ENCODE assay signal across 22 cellular contexts in genomic region chr1:232899839-232900238, GRCh38. TPM values are rescaled to one million over a fixed set of nuclear protein-coding genes. Genes with fewer than 3 reads are reported as not detected.
DNase-seq lines count a peak whose midpoint lies in the region; ATAC-seq, FAIRE-seq and TF ChIP-seq lines count a peak whose summit lies in the region.
"Had no signal": no experiment of that assay in that cellular context is flagged by ENCODE, and none has a peak within 500 bp of the region (broad histone marks: within the 10 kb centered on the region; RNA-seq: fewer than 3 reads in every experiment).

No MANE protein-coding gene starts in this region.

- TF ChIP-seq RAD21 in A549 (conservative IDR thresholded peaks at IDR 0.05 in 1 of 2, IDR thresholded peaks at IDR 0.05 in 1 of 2) (no peak), Ishikawa (IDR thresholded peaks at IDR 0.05; ENCODE audit: low read depth) (no peak), K562 (CRISPR knock-in tag; conservative IDR thresholded peaks at IDR 0.05 in 1 of 2, IDR thresholded peaks at IDR 0.05 in 1 of 2) (no peak)

- H3K4me1 ChIP-seq in A549, result peaks cover 8% of the 10 kb centered on the region; the same call in 2 of the 3 replicates
- no peaks in the 10 kb centered on the region for H3K4me1 ChIP-seq in K562 (replicated peaks in 1 of 2; ENCODE audit: control insufficient read depth in 2 of 2, insufficient read depth in 2 of 2, low read length in 2 of 2)
- H3K4me1 ChIP-seq: HAP-1 had no signal

- no peak overlapping the region for H3K9ac ChIP-seq in K562 (ENCODE audit: insufficient read depth in 1 of 2, low read depth in 2 of 2, low read length in 2 of 2)

- no peak overlapping the region for H3K4me3 Mint-ChIP-seq in nephron
- H3K4me3 Mint-ChIP-seq: B cell; CD4-positive, alpha-beta T cell had no signal

- ATAC-seq in A549 (no peak), K562 (no peak)
- ATAC-seq: HepG2 had no signal

- H3K27ac ChIP-seq in A549, result no peak overlapping the region
- no peak overlapping the region for H3K27ac ChIP-seq in K562 (ENCODE audit: extremely low read depth, low read depth, low read length)

- 0 out of 2 replicates have a peak overlapping the region, but pooled peaks have one; percentile 2 for H2AFZ ChIP-seq in K562 (ENCODE audit: low read depth, low read length)

- POLR2A ChIA-PET in A549 (lab: Yijun Ruan, JAX), result no interaction called here
- POLR2A ChIA-PET in K562 (lab: Yijun Ruan, JAX), result interaction anchor here (0.7 to 1.3 kb wide), 2 partner anchors 12 to 304 kb away, joined by 4 to 5 read pairs; no protein-coding TSS in a partner anchor

- in situ Hi-C loops in K562 (cut with MboI), result no loop called here

- H3K79me2 ChIP-seq in K562 (ENCODE audit: control insufficient read depth, insufficient read depth, low read length), result no peaks in the 10 kb centered on the region

- TF ChIP-seq POLR2A in A549 (IDR thresholded peaks at IDR 0.05; ENCODE audit: low read length), result no peak
- TF ChIP-seq POLR2A in K562 (conservative IDR thresholded peaks at IDR 0.05), result no peak
- no peak for TF ChIP-seq POLR2A in erythroblast (IDR thresholded peaks at IDR 0.05; ENCODE audit: low read length)

- H3K36me3 Mint-ChIP-seq in nephron (ENCODE audit: low read depth), result no peaks in the 10 kb centered on the region

- H3K4me1 Mint-ChIP-seq in nephron, result peaks cover 32% of the 10 kb centered on the region
- H3K4me1 Mint-ChIP-seq: B cell had no signal

- CTCF ChIA-PET in A549 (lab: Yijun Ruan, JAX), result no interaction called here
- CTCF ChIA-PET in K562 (lab: Yijun Ruan, JAX; ENCODE audit: low intra/inter-chr PET ratio), result no interaction called here

- no peaks in the 10 kb centered on the region for H3K9me1 ChIP-seq in K562 (ENCODE audit: control insufficient read depth, insufficient read depth, low read length)

- no peaks in the 10 kb centered on the region for H3K36me3 ChIP-seq in K562 (ENCODE audit: control insufficient read depth, insufficient read depth, low read length)
- H3K36me3 ChIP-seq: HAP-1 had no signal

- no TSS peak for BruUV-seq in K562 (replicated peaks; lab: Mats Ljungman, UMichigan)

- DNase-seq in A549 (ENCODE audit: low read depth in 1 of 2, low spot score in 1 of 2) (peak; percentile 7 to 15), K562 (ENCODE audit: extremely low read depth in 1 of 4, low spot score in 3 of 4) (peak; percentile 6 to 70 (median 60)), NCI-H2171 (lab: John Stamatoyannopoulos, UW) (no peak), NOMO-1 treated with DMSO at 0.1 percent for 48 hours (lab: John Stamatoyannopoulos, UW; ENCODE audit: unreplicated experiment) (no peak), KG1 (lab: John Stamatoyannopoulos, UW) (no peak), erythroblast (lab: John Stamatoyannopoulos, UW) (no peak)
- DNase-seq: 8988T; ACHN; C1 segment of cervical spinal cord; CD4-positive, alpha-beta T cell; DMS153; DMS79 treated with DMSO at 0.1 percent for 48 hours; EL; GDM1 had no signal

- H3K4me3 ChIP-seq in A549 (no peak overlapping the region), K562 (no peak overlapping the region)
- H3K4me3 ChIP-seq: HAP-1 had no signal

- no peak overlapping the region for H3K4me2 ChIP-seq in A549
- peak overlapping the region; percentile 21; the same call in 1 of the 2 replicates for H3K4me2 ChIP-seq in K562 (ENCODE audit: insufficient read depth, low read length)

- intact Hi-C loops in K562 (cut with micrococcal nuclease), result no loop called here

- peaks cover 7% of the 10 kb centered on the region for H3K27me3 Mint-ChIP-seq in nephron (ENCODE audit: low read depth)
- H3K27me3 Mint-ChIP-seq: CD4-positive, alpha-beta T cell had no signal

- peak overlapping the region in 2 of 3 experiments; percentile 67 to 72 for H3K27ac Mint-ChIP-seq in nephron
- H3K27ac Mint-ChIP-seq: B cell; CD4-positive, alpha-beta T cell had no signal

- H3K9me3 ChIP-seq in A549 (no peaks in the 10 kb centered on the region), K562 (replicated peaks; ENCODE audit: control insufficient read depth, insufficient read depth, low read depth, low read length) (no peaks in the 10 kb centered on the region)
- H3K9me3 ChIP-seq: HAP-1 had no signal

- FAIRE-seq in A549 (lab: Jason Lieb, UNC), result no peak
- FAIRE-seq in K562 (lab: Jason Lieb, UNC), result no peak
- FAIRE-seq: GM12892, GM19239, H1, HepG2 had no signal

- H4K20me1 ChIP-seq in K562 (replicated peaks; ENCODE audit: control insufficient read depth, insufficient read depth, low read length), result no peaks in the 10 kb centered on the region

- no peak for TF ChIP-seq EP300 in A549 (IDR thresholded peaks at IDR 0.05)
- TF ChIP-seq EP300 in Ishikawa (IDR thresholded peaks at IDR 0.05; ENCODE audit: borderline replicate concordance), result no peak
- no peak for TF ChIP-seq EP300 in K562 (IDR thresholded peaks at IDR 0.05; ENCODE audit: low read length)

- peaks cover 0 to 23% of the 10 kb centered on the region in 2 experiments; a peak in 2 of 5 replicates for H3K27me3 ChIP-seq in K562 (ENCODE audit: control insufficient read depth in 2 of 2, insufficient read depth in 2 of 2, low read length in 2 of 2)

- no peaks in the 10 kb centered on the region for H3K9me3 Mint-ChIP-seq in nephron
- H3K9me3 Mint-ChIP-seq: CD4-positive, alpha-beta T cell had no signal

- no peak for TF ChIP-seq CTCF in A549 (IDR thresholded peaks at IDR 0.05)
- TF ChIP-seq CTCF in K562 (IDR thresholded peaks at IDR 0.05 in 2 of 3, conservative IDR thresholded peaks at IDR 0.05 in 1 of 3; ENCODE audit: insufficient read depth in 2 of 3, low read depth in 1 of 3, low read length in 3 of 3), result no peak
- TF ChIP-seq CTCF in nephron (IDR thresholded peaks at IDR 0.05; ENCODE audit: unreplicated experiment in 3 of 3), result no peak

TF ChIP-seq in A549, 52 proteins besides CTCF, POLR2A, EP300 and RAD21 (continues in another document):
- no peak for TF ChIP-seq JUN (IDR thresholded peaks at IDR 0.05)
- TF ChIP-seq HOXB5 (CRISPR knock-in tag; IDR thresholded peaks at IDR 0.05), result no peak
- no peak for TF ChIP-seq CBX2 (IDR thresholded peaks at IDR 0.05; ENCODE audit: borderline replicate concordance, low read depth)
- no peak for TF ChIP-seq BHLHE40 (IDR thresholded peaks at IDR 0.05; ENCODE audit: low read depth, low read length)

TF ChIP-seq in Ishikawa, 13 proteins besides CTCF, POLR2A, EP300 and RAD21 (continues in another document):
- TF ChIP-seq TCF12 (IDR thresholded peaks at IDR 0.05; ENCODE audit: low read depth) (no peak), FOXM1 (IDR thresholded peaks at IDR 0.05; ENCODE audit: borderline replicate concordance, low read depth) (no peak), TAF1 (IDR thresholded peaks at IDR 0.05; ENCODE audit: low read depth) (no peak)

TF ChIP-seq in K562, 482 proteins besides CTCF, POLR2A, EP300 and RAD21 (continues in another document):
- TF ChIP-seq, protein P1, sequence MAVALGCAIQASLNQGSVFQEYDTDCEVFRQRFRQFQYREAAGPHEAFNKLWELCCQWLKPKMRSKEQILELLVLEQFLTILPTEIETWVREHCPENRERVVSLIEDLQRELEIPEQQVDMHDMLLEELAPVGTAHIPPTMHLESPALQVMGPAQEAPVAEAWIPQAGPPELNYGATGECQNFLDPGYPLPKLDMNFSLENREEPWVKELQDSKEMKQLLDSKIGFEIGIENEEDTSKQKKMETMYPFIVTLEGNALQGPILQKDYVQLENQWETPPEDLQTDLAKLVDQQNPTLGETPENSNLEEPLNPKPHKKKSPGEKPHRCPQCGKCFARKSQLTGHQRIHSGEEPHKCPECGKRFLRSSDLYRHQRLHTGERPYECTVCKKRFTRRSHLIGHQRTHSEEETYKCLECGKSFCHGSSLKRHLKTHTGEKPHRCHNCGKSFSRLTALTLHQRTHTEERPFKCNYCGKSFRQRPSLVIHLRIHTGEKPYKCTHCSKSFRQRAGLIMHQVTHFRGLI (CRISPR knock-in tag; IDR thresholded peaks at IDR 0.05), result no peak
- TF ChIP-seq TAF7 (tag; IDR thresholded peaks at IDR 0.05), result no peak
- no peak for TF ChIP-seq SRSF1 (IDR thresholded peaks at IDR 0.05; ENCODE audit: low read depth, low read length)
- TF ChIP-seq USF1 (CRISPR knock-in tag; IDR thresholded peaks at IDR 0.05), result peak; percentile 40; the same call in 1 of the 2 replicates
- no peak for TF ChIP-seq POLR3A (IDR thresholded peaks at IDR 0.05; ENCODE audit: borderline replicate concordance, extremely low read depth, insufficient read depth, insufficient read length)
- no peak for TF ChIP-seq HDAC3 (IDR thresholded peaks at IDR 0.05; ENCODE audit: borderline replicate concordance, partially characterized antibody)
- TF ChIP-seq SNRNP70 (optimal IDR thresholded peaks at IDR 0.05; ENCODE audit: low read depth, low read length), result no peak

RNA-seq across cellular contexts. Expression of gene NTPCR, which starts 50.6 kb away (rescaled TPM):
- polyA plus RNA-seq in A549 (2011; rRNA removed), result 65.1 and 83.6 TPM in 2 replicates
- 30.3 and 30.9 TPM in 2 replicates for polyA plus RNA-seq in A549 (2012; cell fraction: cytosol; rRNA removed)
- 11.4 and 16.0 TPM in 2 replicates for polyA plus RNA-seq in A549 (2012; cell fraction: nucleus; rRNA removed)
- 68.8 to 76.9 TPM (median 69.9 TPM) in 3 replicates for polyA plus RNA-seq in A549 (2017; fragmentation: RNase III; extraction: RNeasy Plus Mini Kit Qiagen cat#74134 plus additional on column Dnase treatment)
- 18.4 and 26.3 TPM in 2 replicates for polyA minus RNA-seq in A549 (2011; rRNA and poly(A)+ RNA removed)
- 13.4 and 27.5 TPM in 2 replicates for total RNA-seq in K562 (2011; cell fraction: chromatin; rRNA removed; ENCODE audit: low replicate concordance)
- 8.7 and 12.6 TPM in 2 replicates for total RNA-seq in K562 (2011; cell fraction: nucleolus; rRNA removed)
- total RNA-seq in K562 (2011; cell fraction: nucleoplasm; rRNA removed), result 17.9 and 28.5 TPM in 2 replicates
- 19.3 and 29.2 TPM in 2 replicates for total RNA-seq in K562 (2014; rRNA removed)
- total RNA-seq in K562 (2014; rRNA removed; fragmentation: Illumina TruSeq; extraction: Trizol), result 49.6 and 54.5 TPM in 2 replicates
- 36.4 and 37.9 TPM in 2 replicates for total RNA-seq in K562 (2015; rRNA removed; fragmentation: Illumina TruSeq; extraction: Trizol)
- 48.8 and 52.6 TPM in 2 replicates for total RNA-seq in K562 (2021)
- polyA plus RNA-seq in K562 (2011; rRNA removed), result 44.3 and 47.3 TPM in 2 replicates
- 14.7 and 20.5 TPM in 2 replicates for polyA plus RNA-seq in K562 (2011; cell fraction: cytosol; rRNA removed)
- 21.2 and 25.4 TPM in 2 replicates for polyA plus RNA-seq in K562 (2011; cell fraction: nucleus; rRNA removed)
- polyA plus RNA-seq in K562 (2012), result 54.3 and 59.2 TPM in 2 replicates
- 57.4 and 60.8 TPM in 2 replicates for polyA plus RNA-seq in K562 (2014; fragmentation: Illumina TruSeq; extraction: Trizol)
- polyA plus RNA-seq in K562 (2014; fragmentation: Nextera tagmentation; extraction: Ambion mirVana), result 100 to 1,000 TPM; 101 to 105 TPM
- 36.9 and 40.4 TPM in 2 replicates for polyA plus RNA-seq in K562 (2014; rRNA removed)
- 20.2 and 25.0 TPM in 2 replicates for polyA minus RNA-seq in K562 (2011; rRNA and poly(A)+ RNA removed)
- polyA minus RNA-seq in K562 (2011; cell fraction: cytosol; rRNA and poly(A)+ RNA removed), result 9.9 and 20.2 TPM in 2 replicates
- 21.1 and 27.5 TPM in 2 replicates for polyA minus RNA-seq in K562 (2011; cell fraction: nucleus; rRNA and poly(A)+ RNA removed)

Comparison
In these comparisons a context has a peak if more than half of its experiments do, and no peak if none do; other contexts are left out.
1. DNase-seq: peak in A549 (2 of 2) and K562 (4 of 4); none in NCI-H2171 (single experiment), NOMO-1 treated with DMSO at 0.1 percent for 48 hours (single experiment), KG1 (single experiment) and erythroblast (0 of 2).
2. Of the 35 proteins assayed by ChIP-seq in both K562 and A549: peak only in K562: USF2; only in A549: none; in both: none; in neither: 34.